In genomic region chr17:7583253-7584109, GRCh38 we compare ENCODE assay signal across 1 cellular context.
TF ChIP-seq lines count a peak whose summit lies in the region.

TSS of gene MPDU1 (plus strand) at chr17:7583852. CDS start at chr17:7583863, 11 bp downstream.

TF ChIP-seq in K562, 482 proteins besides CTCF, POLR2A, EP300 and RAD21 (continued from another document):
- TF ChIP-seq ATF3 (IDR thresholded peaks at IDR 0.05) (no peak), ATF3 (CRISPR knock-in tag; conservative IDR thresholded peaks at IDR 0.05) (peak; percentile 64; the same call in 1 of the 2 replicates), MCM2 (IDR thresholded peaks at IDR 0.05; ENCODE audit: low read depth) (no peak), ZNF354B (CRISPR knock-in tag; IDR thresholded peaks at IDR 0.05) (no peak), ZNF174 (CRISPR knock-in tag; IDR thresholded peaks at IDR 0.05) (no peak), CBX1 (IDR thresholded peaks at IDR 0.05; ENCODE audit: low read depth) (0 out of 2 replicates have a peak, but pooled peaks have one; percentile 29), FOXJ3 (CRISPR knock-in tag; IDR thresholded peaks at IDR 0.05) (no peak), ZBTB26 (CRISPR knock-in tag; IDR thresholded peaks at IDR 0.05) (no peak), MYC (IDR thresholded peaks at IDR 0.05; ENCODE audit: low read depth, low read length) (peak; percentile 95), MYC (CRISPR knock-in tag; IDR thresholded peaks at IDR 0.05; ENCODE audit: borderline replicate concordance, low read depth) (no peak), ZNF561 (CRISPR knock-in tag; conservative IDR thresholded peaks at IDR 0.05) (no peak), CEBPG (CRISPR knock-in tag; IDR thresholded peaks at IDR 0.05) (peak; percentile 20; the same call in 1 of the 2 replicates), CEBPG (tag; conservative IDR thresholded peaks at IDR 0.05 in 1 of 2, IDR thresholded peaks at IDR 0.05 in 1 of 2) (no peak), TEAD2 (tag; IDR thresholded peaks at IDR 0.05) (peak; percentile 48; the same call in 1 of the 2 replicates), GTF3C2 (IDR thresholded peaks at IDR 0.05; ENCODE audit: borderline replicate concordance, extremely low read depth, insufficient read length) (no peak), ETV5 (CRISPR knock-in tag; IDR thresholded peaks at IDR 0.05; ENCODE audit: low read depth) (no peak; the same call in 1 of the 2 replicates), SMAD2 (IDR thresholded peaks at IDR 0.05; ENCODE audit: low read depth, low read length) (no peak), DMBX1 (CRISPR knock-in tag; IDR thresholded peaks at IDR 0.05; ENCODE audit: borderline replicate concordance) (peak; percentile 65), ZNF121 (CRISPR knock-in tag; conservative IDR thresholded peaks at IDR 0.05) (no peak), MYNN (IDR thresholded peaks at IDR 0.05) (no peak), MYNN (CRISPR knock-in tag; IDR thresholded peaks at IDR 0.05) (no peak), DLX4 (CRISPR knock-in tag; IDR thresholded peaks at IDR 0.05) (no peak), ZNF717 (CRISPR knock-in tag; IDR thresholded peaks at IDR 0.05) (no peak), ARID4B (CRISPR knock-in tag; IDR thresholded peaks at IDR 0.05) (peak; percentile 66; the same call in 1 of the 2 replicates), RBBP5 (IDR thresholded peaks at IDR 0.05; ENCODE audit: borderline replicate concordance, insufficient read depth, low read length, poor library complexity, severe bottlenecking) (peak; percentile 22), FOXM1 (IDR thresholded peaks at IDR 0.05; ENCODE audit: low read depth) (no peak), FOXM1 (CRISPR knock-in tag; IDR thresholded peaks at IDR 0.05; ENCODE audit: low read depth) (0 out of 2 replicates have a peak, but pooled peaks have one; percentile 67), MTA1 (IDR thresholded peaks at IDR 0.05; ENCODE audit: borderline replicate concordance) (peak; percentile 78; the same call in 1 of the 2 replicates), DEAF1 (CRISPR knock-in tag; IDR thresholded peaks at IDR 0.05) (no peak), NR2C1 (IDR thresholded peaks at IDR 0.05) (peak; percentile 59; the same call in 1 of the 2 replicates), NR2C1 (tag; IDR thresholded peaks at IDR 0.05) (peak; percentile 43; the same call in 1 of the 2 replicates), CGGBP1 (CRISPR knock-in tag; IDR thresholded peaks at IDR 0.05) (no peak), KLF10 (CRISPR knock-in tag; IDR thresholded peaks at IDR 0.05) (no peak), CEBPZ (IDR thresholded peaks at IDR 0.05; ENCODE audit: borderline replicate concordance, low read depth, low read length) (no peak), RBM25 (IDR thresholded peaks at IDR 0.05; ENCODE audit: low read depth, low read length, severe bottlenecking) (no peak), PHF21A (IDR thresholded peaks at IDR 0.05; ENCODE audit: borderline replicate concordance, low read depth) (0 out of 2 replicates have a peak, but pooled peaks have one; percentile 35), SOX6 (IDR thresholded peaks at IDR 0.05) (peak; percentile 34; the same call in 1 of the 2 replicates), SREBF1 (IDR thresholded peaks at IDR 0.05; ENCODE audit: borderline replicate concordance, low read depth, low read length) (no peak), BRF2 (IDR thresholded peaks at IDR 0.05; ENCODE audit: borderline replicate concordance, insufficient read depth, insufficient read length) (no peak)
